ENCODE assay signal across 1 cellular context in genomic region chr1:156282479-156283222, GRCh38.
A peak's percentile ranks its signal among the peaks of the same experiment; 100 is the strongest.
TF ChIP-seq lines count a peak whose summit lies in the region.

SMG5 (minus strand) TSS chr1:156282825; CDS start chr1:156282680, 145 bp downstream.

TF ChIP-seq in HepG2, 621 proteins besides CTCF, POLR2A, EP300 and RAD21 (continued from another document and continues in another):
- TF ChIP-seq ZNF580 (CRISPR knock-in tag; IDR thresholded peaks at IDR 0.05; ENCODE audit: borderline replicate concordance, low read depth) (no peak; the same call in 1 of the 2 replicates), ZNF10 (CRISPR knock-in tag; IDR thresholded peaks at IDR 0.05; ENCODE audit: borderline replicate concordance, low read depth) (no peak), ZFP82 (CRISPR knock-in tag; IDR thresholded peaks at IDR 0.05; ENCODE audit: borderline replicate concordance) (no peak), HES4 (CRISPR knock-in tag; IDR thresholded peaks at IDR 0.05; ENCODE audit: borderline replicate concordance) (peak; percentile 59; the same call in 1 of the 2 replicates), THAP11 (CRISPR knock-in tag; IDR thresholded peaks at IDR 0.05) (peak; percentile 95), ZNF326 (CRISPR knock-in tag; IDR thresholded peaks at IDR 0.05; ENCODE audit: borderline replicate concordance) (no peak), ZNF274 (CRISPR knock-in tag; IDR thresholded peaks at IDR 0.05) (peak; percentile 86), GABPB1 (CRISPR knock-in tag; IDR thresholded peaks at IDR 0.05) (peak; percentile 94), JARID2 (CRISPR knock-in tag; IDR thresholded peaks at IDR 0.05; ENCODE audit: insufficient replicate concordance) (peak; percentile 85), MIER3 (CRISPR knock-in tag; IDR thresholded peaks at IDR 0.05; ENCODE audit: borderline replicate concordance) (peak; percentile 90), ZSCAN9 (CRISPR knock-in tag; IDR thresholded peaks at IDR 0.05; ENCODE audit: borderline replicate concordance) (peak; percentile 76; the same call in 1 of the 2 replicates), ZNF512 (CRISPR knock-in tag; IDR thresholded peaks at IDR 0.05) (no peak), SOX5 (CRISPR knock-in tag; IDR thresholded peaks at IDR 0.05; ENCODE audit: borderline replicate concordance) (peak; percentile 53; the same call in 1 of the 2 replicates), GATAD1 (CRISPR knock-in tag; IDR thresholded peaks at IDR 0.05) (peak; percentile 96), ATM (IDR thresholded peaks at IDR 0.05; ENCODE audit: borderline replicate concordance) (no peak), MAF1 (CRISPR knock-in tag; IDR thresholded peaks at IDR 0.05; ENCODE audit: borderline replicate concordance) (no peak), NCOA2 (CRISPR knock-in tag; IDR thresholded peaks at IDR 0.05) (peak; percentile 56), ISX (CRISPR knock-in tag; conservative IDR thresholded peaks at IDR 0.05) (no peak), WIZ (CRISPR knock-in tag; IDR thresholded peaks at IDR 0.05) (no peak; the same call in 1 of the 2 replicates), CEBPG (CRISPR knock-in tag; IDR thresholded peaks at IDR 0.05) (peak; percentile 51), PHF21A (CRISPR knock-in tag; IDR thresholded peaks at IDR 0.05) (peak; percentile 76; the same call in 1 of the 2 replicates), YY1 (IDR thresholded peaks at IDR 0.05; ENCODE audit: insufficient read depth, insufficient replicate concordance, low read depth, low read length) (peak; percentile 98), HDAC2 (CRISPR knock-in tag; IDR thresholded peaks at IDR 0.05) (peak; percentile 82), ZNF687 (CRISPR knock-in tag; IDR thresholded peaks at IDR 0.05) (peak; percentile 91), ZNF331 (CRISPR knock-in tag; IDR thresholded peaks at IDR 0.05) (peak; percentile 82), MYNN (CRISPR knock-in tag; IDR thresholded peaks at IDR 0.05; ENCODE audit: low read depth) (no peak), CENPT (CRISPR knock-in tag; IDR thresholded peaks at IDR 0.05; ENCODE audit: low read depth) (peak; percentile 48; the same call in 1 of the 2 replicates), TGIF2 (CRISPR knock-in tag; IDR thresholded peaks at IDR 0.05) (peak; percentile 86), RFXANK (CRISPR knock-in tag; IDR thresholded peaks at IDR 0.05) (peak; percentile 74; the same call in 1 of the 2 replicates), HMG20B (CRISPR knock-in tag; conservative IDR thresholded peaks at IDR 0.05) (peak; percentile 59; the same call in 1 of the 2 replicates), TARDBP (CRISPR knock-in tag; IDR thresholded peaks at IDR 0.05) (peak; percentile 70), KLF11 (CRISPR knock-in tag; IDR thresholded peaks at IDR 0.05) (no peak), HMGA1 (CRISPR knock-in tag; conservative IDR thresholded peaks at IDR 0.05) (no peak), ZNF841 (CRISPR knock-in tag; IDR thresholded peaks at IDR 0.05; ENCODE audit: borderline replicate concordance) (no peak), RORA (CRISPR knock-in tag; IDR thresholded peaks at IDR 0.05) (no peak)
- TF ChIP-seq, protein P1, sequence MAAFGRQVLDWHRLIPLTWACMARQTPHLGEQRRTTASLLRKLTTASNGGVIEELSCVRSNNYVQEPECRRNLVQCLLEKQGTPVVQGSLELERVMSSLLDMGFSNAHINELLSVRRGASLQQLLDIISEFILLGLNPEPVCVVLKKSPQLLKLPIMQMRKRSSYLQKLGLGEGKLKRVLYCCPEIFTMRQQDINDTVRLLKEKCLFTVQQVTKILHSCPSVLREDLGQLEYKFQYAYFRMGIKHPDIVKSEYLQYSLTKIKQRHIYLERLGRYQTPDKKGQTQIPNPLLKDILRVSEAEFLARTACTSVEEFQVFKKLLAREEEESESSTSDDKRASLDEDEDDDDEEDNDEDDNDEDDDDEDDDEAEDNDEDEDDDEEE (CRISPR knock-in tag; IDR thresholded peaks at IDR 0.05): 0 out of 2 replicates have a peak, but pooled peaks have one; percentile 53
- TF ChIP-seq, protein P2, sequence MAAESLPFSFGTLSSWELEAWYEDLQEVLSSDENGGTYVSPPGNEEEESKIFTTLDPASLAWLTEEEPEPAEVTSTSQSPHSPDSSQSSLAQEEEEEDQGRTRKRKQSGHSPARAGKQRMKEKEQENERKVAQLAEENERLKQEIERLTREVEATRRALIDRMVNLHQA (CRISPR knock-in tag; IDR thresholded peaks at IDR 0.05): no peak
- TF ChIP-seq, protein P3, sequence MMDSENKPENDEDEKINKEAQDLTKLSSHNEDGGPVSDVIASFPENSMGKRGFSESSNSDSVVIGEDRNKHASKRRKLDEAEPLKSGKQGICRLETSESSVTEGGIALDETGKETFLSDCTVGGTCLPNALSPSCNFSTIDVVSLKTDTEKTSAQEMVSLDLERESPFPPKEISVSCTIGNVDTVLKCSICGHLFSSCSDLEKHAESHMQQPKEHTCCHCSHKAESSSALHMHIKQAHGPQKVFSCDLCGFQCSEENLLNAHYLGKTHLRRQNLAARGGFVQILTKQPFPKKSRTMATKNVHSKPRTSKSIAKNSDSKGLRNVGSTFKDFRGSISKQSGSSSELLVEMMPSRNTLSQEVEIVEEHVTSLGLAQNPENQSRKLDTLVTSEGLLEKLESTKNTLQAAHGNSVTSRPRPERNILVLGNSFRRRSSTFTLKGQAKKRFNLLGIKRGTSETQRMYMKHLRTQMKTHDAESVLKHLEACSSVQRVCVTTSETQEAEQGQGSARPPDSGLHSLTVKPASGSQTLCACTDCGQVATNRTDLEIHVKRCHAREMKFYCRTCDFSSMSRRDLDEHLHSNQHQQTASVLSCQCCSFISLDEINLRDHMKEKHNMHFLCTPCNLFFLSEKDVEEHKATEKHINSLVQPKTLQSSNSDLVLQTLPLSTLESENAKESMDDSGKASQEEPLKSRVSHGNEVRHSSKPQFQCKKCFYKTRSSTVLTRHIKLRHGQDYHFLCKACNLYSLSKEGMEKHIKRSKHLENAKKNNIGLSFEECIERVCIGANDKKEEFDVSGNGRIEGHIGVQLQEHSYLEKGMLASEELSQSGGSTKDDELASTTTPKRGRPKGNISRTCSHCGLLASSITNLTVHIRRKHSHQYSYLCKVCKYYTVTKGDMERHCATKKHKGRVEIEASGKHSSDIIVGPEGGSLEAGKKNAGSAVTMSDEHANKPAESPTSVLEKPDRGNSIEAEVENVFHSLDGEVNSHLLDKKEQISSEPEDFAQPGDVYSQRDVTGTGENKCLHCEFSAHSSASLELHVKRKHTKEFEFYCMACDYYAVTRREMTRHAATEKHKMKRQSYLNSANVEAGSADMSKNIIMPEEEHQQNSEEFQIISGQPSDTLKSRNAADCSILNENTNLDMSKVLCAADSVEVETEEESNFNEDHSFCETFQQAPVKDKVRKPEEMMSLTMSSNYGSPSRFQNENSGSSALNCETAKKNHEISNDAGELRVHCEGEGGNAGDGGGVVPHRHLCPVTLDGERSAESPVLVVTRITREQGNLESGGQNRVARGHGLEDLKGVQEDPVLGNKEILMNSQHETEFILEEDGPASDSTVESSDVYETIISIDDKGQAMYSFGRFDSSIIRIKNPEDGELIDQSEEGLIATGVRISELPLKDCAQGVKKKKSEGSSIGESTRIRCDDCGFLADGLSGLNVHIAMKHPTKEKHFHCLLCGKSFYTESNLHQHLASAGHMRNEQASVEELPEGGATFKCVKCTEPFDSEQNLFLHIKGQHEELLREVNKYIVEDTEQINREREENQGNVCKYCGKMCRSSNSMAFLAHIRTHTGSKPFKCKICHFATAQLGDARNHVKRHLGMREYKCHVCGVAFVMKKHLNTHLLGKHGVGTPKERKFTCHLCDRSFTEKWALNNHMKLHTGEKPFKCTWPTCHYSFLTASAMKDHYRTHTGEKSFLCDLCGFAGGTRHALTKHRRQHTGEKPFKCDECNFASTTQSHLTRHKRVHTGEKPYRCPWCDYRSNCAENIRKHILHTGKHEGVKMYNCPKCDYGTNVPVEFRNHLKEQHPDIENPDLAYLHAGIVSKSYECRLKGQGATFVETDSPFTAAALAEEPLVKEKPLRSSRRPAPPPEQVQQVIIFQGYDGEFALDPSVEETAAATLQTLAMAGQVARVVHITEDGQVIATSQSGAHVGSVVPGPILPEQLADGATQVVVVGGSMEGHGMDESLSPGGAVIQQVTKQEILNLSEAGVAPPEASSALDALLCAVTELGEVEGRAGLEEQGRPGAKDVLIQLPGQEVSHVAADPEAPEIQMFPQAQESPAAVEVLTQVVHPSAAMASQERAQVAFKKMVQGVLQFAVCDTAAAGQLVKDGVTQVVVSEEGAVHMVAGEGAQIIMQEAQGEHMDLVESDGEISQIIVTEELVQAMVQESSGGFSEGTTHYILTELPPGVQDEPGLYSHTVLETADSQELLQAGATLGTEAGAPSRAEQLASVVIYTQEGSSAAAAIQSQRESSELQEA (CRISPR knock-in tag; IDR thresholded peaks at IDR 0.05; ENCODE audit: not compliant biosample characterization): peak; percentile 63
- TF ChIP-seq, protein P4, sequence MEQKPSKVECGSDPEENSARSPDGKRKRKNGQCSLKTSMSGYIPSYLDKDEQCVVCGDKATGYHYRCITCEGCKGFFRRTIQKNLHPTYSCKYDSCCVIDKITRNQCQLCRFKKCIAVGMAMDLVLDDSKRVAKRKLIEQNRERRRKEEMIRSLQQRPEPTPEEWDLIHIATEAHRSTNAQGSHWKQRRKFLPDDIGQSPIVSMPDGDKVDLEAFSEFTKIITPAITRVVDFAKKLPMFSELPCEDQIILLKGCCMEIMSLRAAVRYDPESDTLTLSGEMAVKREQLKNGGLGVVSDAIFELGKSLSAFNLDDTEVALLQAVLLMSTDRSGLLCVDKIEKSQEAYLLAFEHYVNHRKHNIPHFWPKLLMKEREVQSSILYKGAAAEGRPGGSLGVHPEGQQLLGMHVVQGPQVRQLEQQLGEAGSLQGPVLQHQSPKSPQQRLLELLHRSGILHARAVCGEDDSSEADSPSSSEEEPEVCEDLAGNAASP (CRISPR knock-in tag; IDR thresholded peaks at IDR 0.05; ENCODE audit: borderline replicate concordance): peak; percentile 43
- TF ChIP-seq, protein P5, sequence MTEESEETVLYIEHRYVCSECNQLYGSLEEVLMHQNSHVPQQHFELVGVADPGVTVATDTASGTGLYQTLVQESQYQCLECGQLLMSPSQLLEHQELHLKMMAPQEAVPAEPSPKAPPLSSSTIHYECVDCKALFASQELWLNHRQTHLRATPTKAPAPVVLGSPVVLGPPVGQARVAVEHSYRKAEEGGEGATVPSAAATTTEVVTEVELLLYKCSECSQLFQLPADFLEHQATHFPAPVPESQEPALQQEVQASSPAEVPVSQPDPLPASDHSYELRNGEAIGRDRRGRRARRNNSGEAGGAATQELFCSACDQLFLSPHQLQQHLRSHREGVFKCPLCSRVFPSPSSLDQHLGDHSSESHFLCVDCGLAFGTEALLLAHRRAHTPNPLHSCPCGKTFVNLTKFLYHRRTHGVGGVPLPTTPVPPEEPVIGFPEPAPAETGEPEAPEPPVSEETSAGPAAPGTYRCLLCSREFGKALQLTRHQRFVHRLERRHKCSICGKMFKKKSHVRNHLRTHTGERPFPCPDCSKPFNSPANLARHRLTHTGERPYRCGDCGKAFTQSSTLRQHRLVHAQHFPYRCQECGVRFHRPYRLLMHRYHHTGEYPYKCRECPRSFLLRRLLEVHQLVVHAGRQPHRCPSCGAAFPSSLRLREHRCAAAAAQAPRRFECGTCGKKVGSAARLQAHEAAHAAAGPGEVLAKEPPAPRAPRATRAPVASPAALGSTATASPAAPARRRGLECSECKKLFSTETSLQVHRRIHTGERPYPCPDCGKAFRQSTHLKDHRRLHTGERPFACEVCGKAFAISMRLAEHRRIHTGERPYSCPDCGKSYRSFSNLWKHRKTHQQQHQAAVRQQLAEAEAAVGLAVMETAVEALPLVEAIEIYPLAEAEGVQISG (CRISPR knock-in tag; IDR thresholded peaks at IDR 0.05): peak; percentile 94
